Comparison of ENCODE assay signal across 1 cellular context in genomic region chr5:81208904-81209303, GRCh38.
TF ChIP-seq lines count a peak whose summit lies in the region.

No MANE protein-coding gene starts in this region.

TF ChIP-seq in IMR-90, 13 proteins besides CTCF, POLR2A, EP300 and RAD21 (continued from another document):
- TF ChIP-seq ELK1 (IDR thresholded peaks at IDR 0.05; ENCODE audit: borderline replicate concordance, low read depth, low read length) (no peak), MAZ (IDR thresholded peaks at IDR 0.05; ENCODE audit: borderline replicate concordance, low read depth, low read length) (no peak), SMC3 (IDR thresholded peaks at IDR 0.05; ENCODE audit: low read depth, low read length) (no peak), NFE2L2 (IDR thresholded peaks at IDR 0.05; ENCODE audit: low read depth, low read length) (no peak), CEBPB (IDR thresholded peaks at IDR 0.05; ENCODE audit: low read depth, low read length) (no peak), MAFK (IDR thresholded peaks at IDR 0.05; ENCODE audit: low read depth, low read length) (no peak), RFX5 (IDR thresholded peaks at IDR 0.05; ENCODE audit: low read depth, low read length) (no peak), CHD1 (IDR thresholded peaks at IDR 0.05; ENCODE audit: low read depth, low read length) (no peak), USF2 (IDR thresholded peaks at IDR 0.05; ENCODE audit: low read depth, low read length) (no peak), RCOR1 (IDR thresholded peaks at IDR 0.05; ENCODE audit: insufficient replicate concordance, low read length) (no peak)
